ENCODE assay signal across 1 cellular context in genomic region chr12:22640851-22641250, GRCh38.
TF ChIP-seq lines count a peak whose summit lies in the region.

No MANE protein-coding gene starts in this region.

TF ChIP-seq in GM23338, 12 proteins besides CTCF, POLR2A, EP300 and RAD21 (continued from another document):
- TF ChIP-seq, protein P1, sequence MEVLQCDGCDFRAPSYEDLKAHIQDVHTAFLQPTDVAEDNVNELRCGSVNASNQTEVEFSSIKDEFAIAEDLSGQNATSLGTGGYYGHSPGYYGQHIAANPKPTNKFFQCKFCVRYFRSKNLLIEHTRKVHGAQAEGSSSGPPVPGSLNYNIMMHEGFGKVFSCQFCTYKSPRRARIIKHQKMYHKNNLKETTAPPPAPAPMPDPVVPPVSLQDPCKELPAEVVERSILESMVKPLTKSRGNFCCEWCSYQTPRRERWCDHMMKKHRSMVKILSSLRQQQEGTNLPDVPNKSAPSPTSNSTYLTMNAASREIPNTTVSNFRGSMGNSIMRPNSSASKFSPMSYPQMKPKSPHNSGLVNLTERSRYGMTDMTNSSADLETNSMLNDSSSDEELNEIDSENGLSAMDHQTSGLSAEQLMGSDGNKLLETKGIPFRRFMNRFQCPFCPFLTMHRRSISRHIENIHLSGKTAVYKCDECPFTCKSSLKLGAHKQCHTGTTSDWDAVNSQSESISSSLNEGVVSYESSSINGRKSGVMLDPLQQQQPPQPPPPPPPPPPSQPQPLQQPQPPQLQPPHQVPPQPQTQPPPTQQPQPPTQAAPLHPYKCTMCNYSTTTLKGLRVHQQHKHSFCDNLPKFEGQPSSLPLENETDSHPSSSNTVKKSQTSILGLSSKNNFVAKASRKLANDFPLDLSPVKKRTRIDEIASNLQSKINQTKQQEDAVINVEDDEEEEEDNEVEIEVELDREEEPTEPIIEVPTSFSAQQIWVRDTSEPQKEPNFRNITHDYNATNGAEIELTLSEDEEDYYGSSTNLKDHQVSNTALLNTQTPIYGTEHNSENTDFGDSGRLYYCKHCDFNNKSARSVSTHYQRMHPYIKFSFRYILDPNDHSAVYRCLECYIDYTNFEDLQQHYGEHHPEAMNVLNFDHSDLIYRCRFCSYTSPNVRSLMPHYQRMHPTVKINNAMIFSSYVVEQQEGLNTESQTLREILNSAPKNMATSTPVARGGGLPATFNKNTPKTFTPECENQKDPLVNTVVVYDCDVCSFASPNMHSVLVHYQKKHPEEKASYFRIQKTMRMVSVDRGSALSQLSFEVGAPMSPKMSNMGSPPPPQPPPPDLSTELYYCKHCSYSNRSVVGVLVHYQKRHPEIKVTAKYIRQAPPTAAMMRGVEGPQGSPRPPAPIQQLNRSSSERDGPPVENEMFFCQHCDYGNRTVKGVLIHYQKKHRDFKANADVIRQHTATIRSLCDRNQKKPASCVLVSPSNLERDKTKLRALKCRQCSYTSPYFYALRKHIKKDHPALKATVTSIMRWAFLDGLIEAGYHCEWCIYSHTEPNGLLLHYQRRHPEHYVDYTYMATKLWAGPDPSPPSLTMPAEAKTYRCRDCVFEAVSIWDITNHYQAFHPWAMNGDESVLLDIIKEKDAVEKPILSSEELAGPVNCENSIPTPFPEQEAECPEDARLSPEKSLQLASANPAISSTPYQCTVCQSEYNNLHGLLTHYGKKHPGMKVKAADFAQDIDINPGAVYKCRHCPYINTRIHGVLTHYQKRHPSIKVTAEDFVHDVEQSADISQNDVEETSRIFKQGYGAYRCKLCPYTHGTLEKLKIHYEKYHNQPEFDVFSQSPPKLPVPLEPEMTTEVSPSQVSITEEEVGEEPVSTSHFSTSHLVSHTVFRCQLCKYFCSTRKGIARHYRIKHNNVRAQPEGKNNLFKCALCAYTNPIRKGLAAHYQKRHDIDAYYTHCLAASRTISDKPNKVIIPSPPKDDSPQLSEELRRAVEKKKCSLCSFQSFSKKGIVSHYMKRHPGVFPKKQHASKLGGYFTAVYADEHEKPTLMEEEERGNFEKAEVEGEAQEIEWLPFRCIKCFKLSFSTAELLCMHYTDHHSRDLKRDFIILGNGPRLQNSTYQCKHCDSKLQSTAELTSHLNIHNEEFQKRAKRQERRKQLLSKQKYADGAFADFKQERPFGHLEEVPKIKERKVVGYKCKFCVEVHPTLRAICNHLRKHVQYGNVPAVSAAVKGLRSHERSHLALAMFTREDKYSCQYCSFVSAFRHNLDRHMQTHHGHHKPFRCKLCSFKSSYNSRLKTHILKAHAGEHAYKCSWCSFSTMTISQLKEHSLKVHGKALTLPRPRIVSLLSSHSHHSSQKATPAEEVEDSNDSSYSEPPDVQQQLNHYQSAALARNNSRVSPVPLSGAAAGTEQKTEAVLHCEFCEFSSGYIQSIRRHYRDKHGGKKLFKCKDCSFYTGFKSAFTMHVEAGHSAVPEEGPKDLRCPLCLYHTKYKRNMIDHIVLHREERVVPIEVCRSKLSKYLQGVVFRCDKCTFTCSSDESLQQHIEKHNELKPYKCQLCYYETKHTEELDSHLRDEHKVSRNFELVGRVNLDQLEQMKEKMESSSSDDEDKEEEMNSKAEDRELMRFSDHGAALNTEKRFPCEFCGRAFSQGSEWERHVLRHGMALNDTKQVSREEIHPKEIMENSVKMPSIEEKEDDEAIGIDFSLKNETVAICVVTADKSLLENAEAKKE (CRISPR knock-in tag; IDR thresholded peaks at IDR 0.05): no peak
- TF ChIP-seq NANOG (IDR thresholded peaks at IDR 0.05; ENCODE audit: borderline replicate concordance) (no peak), ZNF331 (CRISPR knock-in tag; IDR thresholded peaks at IDR 0.05; ENCODE audit: low read depth) (no peak), EZH2 (IDR thresholded peaks at IDR 0.05; ENCODE audit: low read depth, unreplicated experiment) (no peak), POLR2AphosphoS5 (IDR thresholded peaks at IDR 0.05; ENCODE audit: low read depth) (no peak), STAT1 (IDR thresholded peaks at IDR 0.05; ENCODE audit: unreplicated experiment) (no peak), JUNB (IDR thresholded peaks at IDR 0.05; ENCODE audit: unreplicated experiment) (no peak), ZNF114 (CRISPR knock-in tag; IDR thresholded peaks at IDR 0.05) (no peak)
- TF ChIP-seq, protein P2, sequence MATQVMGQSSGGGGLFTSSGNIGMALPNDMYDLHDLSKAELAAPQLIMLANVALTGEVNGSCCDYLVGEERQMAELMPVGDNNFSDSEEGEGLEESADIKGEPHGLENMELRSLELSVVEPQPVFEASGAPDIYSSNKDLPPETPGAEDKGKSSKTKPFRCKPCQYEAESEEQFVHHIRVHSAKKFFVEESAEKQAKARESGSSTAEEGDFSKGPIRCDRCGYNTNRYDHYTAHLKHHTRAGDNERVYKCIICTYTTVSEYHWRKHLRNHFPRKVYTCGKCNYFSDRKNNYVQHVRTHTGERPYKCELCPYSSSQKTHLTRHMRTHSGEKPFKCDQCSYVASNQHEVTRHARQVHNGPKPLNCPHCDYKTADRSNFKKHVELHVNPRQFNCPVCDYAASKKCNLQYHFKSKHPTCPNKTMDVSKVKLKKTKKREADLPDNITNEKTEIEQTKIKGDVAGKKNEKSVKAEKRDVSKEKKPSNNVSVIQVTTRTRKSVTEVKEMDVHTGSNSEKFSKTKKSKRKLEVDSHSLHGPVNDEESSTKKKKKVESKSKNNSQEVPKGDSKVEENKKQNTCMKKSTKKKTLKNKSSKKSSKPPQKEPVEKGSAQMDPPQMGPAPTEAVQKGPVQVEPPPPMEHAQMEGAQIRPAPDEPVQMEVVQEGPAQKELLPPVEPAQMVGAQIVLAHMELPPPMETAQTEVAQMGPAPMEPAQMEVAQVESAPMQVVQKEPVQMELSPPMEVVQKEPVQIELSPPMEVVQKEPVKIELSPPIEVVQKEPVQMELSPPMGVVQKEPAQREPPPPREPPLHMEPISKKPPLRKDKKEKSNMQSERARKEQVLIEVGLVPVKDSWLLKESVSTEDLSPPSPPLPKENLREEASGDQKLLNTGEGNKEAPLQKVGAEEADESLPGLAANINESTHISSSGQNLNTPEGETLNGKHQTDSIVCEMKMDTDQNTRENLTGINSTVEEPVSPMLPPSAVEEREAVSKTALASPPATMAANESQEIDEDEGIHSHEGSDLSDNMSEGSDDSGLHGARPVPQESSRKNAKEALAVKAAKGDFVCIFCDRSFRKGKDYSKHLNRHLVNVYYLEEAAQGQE (IDR thresholded peaks at IDR 0.05; ENCODE audit: unreplicated experiment): no peak
- TF ChIP-seq, protein P3, sequence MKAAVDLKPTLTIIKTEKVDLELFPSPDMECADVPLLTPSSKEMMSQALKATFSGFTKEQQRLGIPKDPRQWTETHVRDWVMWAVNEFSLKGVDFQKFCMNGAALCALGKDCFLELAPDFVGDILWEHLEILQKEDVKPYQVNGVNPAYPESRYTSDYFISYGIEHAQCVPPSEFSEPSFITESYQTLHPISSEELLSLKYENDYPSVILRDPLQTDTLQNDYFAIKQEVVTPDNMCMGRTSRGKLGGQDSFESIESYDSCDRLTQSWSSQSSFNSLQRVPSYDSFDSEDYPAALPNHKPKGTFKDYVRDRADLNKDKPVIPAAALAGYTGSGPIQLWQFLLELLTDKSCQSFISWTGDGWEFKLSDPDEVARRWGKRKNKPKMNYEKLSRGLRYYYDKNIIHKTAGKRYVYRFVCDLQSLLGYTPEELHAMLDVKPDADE (IDR thresholded peaks at IDR 0.05): no peak
